Comparison of ENCODE assay signal across 2 cellular contexts in genomic region chr2:224004105-224004715, GRCh38.
TF ChIP-seq lines count a peak whose summit lies in the region.

No MANE protein-coding gene starts in this region.

TF ChIP-seq in HepG2, 621 proteins besides CTCF, POLR2A, EP300 and RAD21:
- TF ChIP-seq CEBPB (IDR thresholded peaks at IDR 0.05; ENCODE audit: borderline replicate concordance, low read depth, low read length) (peak; percentile 58; the same call in 1 of the 2 replicates), SAP130 (CRISPR knock-in tag; IDR thresholded peaks at IDR 0.05; ENCODE audit: low read depth) (no peak)

TF ChIP-seq in GM12891, 5 proteins besides CTCF, POLR2A, EP300 and RAD21:
- TF ChIP-seq PAX5 (IDR thresholded peaks at IDR 0.05; ENCODE audit: insufficient read depth, low read length, severe bottlenecking): no peak
- TF ChIP-seq TAF1 (IDR thresholded peaks at IDR 0.05; ENCODE audit: low read depth, low read length): no peak
- TF ChIP-seq POLR2AphosphoS5 (IDR thresholded peaks at IDR 0.05; ENCODE audit: low read depth, low read length): no peak
- no peak for TF ChIP-seq SPI1 (IDR thresholded peaks at IDR 0.05; ENCODE audit: low read depth, low read length)
- no peak for TF ChIP-seq POU2F2 (IDR thresholded peaks at IDR 0.05; ENCODE audit: low read depth, low read length)
